15 cellular contexts compared by ENCODE assay signal in the genomic region with DNA sequence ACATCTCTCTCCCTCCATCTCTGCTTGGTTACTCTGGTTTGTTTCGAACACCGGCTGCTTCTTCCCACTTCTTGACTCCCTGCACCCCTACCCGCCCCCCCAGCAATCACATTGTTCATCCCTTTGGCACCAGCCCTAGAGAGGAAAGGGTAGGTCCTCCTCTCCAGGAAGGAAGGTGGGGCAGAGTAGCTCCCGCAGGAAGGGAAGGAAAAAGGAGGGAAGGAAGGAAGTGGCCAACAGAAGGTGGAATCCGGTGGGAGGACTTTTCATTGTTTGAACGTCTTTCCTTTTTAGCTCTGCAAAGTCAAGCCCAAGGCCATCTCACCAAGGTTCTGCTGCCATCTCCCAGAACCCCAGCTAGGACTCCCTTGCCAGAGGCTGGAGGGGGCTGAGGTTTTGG. TPM values are rescaled to one million over a fixed set of nuclear protein-coding genes. Genes with fewer than 3 reads are reported as not detected.
DNase-seq lines count a peak whose midpoint lies in the region; ATAC-seq and TF ChIP-seq lines count a peak whose summit lies in the region.
"Had no signal": no experiment of that assay in that cellular context is flagged by ENCODE, and none has a peak within 500 bp of the region (broad histone marks: within the 10 kb centered on the region; RNA-seq: fewer than 3 reads in every experiment).

No MANE protein-coding gene starts in this region.

- H3K36me3 ChIP-seq in liver (ENCODE audit: control insufficient read depth in 4 of 4, insufficient read depth in 3 of 4, low read depth in 1 of 4, low read length in 3 of 4) (no peaks in the 10 kb centered on the region), right lobe of liver (no peaks in the 10 kb centered on the region), uterus (no peaks in the 10 kb centered on the region)
- H3K36me3 ChIP-seq: vagina had no signal

- TF ChIP-seq CTCF in liver (IDR thresholded peaks at IDR 0.05; ENCODE audit: low read depth, low read length, missing input control): no peak
- TF ChIP-seq CTCF in right lobe of liver (IDR thresholded peaks at IDR 0.05): no peak
- TF ChIP-seq CTCF in mesothelial cell of epicardium (IDR thresholded peaks at IDR 0.05; ENCODE audit: unreplicated experiment): no peak
- TF ChIP-seq CTCF in uterus (IDR thresholded peaks at IDR 0.05): no peak

- TF ChIP-seq POLR2A in right lobe of liver (IDR thresholded peaks at IDR 0.05): no peak
- no peak for TF ChIP-seq POLR2A in uterus (IDR thresholded peaks at IDR 0.05)

- H3K9me3 ChIP-seq in liver (ENCODE audit: control insufficient read depth in 4 of 4, low read length in 3 of 4): no peaks in the 10 kb centered on the region
- H3K9me3 ChIP-seq in right lobe of liver: no peaks in the 10 kb centered on the region
- no peaks in the 10 kb centered on the region for H3K9me3 ChIP-seq in uterus
- H3K9me3 ChIP-seq: vagina had no signal

- H3K9me3 Mint-ChIP-seq in activated naive CD8-positive, alpha-beta T cell treated with anti-CD3 and anti-CD28 coated beads, Interleukin-2, amount 10 ng/mL, durations not matched to agents 7 days and 5 days: no peaks in the 10 kb centered on the region
- no peaks in the 10 kb centered on the region for H3K9me3 Mint-ChIP-seq in mesothelial cell of epicardium

- H3K27ac Mint-ChIP-seq in activated naive CD8-positive, alpha-beta T cell treated with anti-CD3 and anti-CD28 coated beads, Interleukin-2, amount 10 ng/mL, durations not matched to agents 7 days and 5 days: no peak overlapping the region
- H3K27ac Mint-ChIP-seq in mesothelial cell of epicardium: no peak overlapping the region

- intact Hi-C loops in right lobe of liver (cut with DNase I): no loop called here
- intact Hi-C loops in uterus (cut with DNase I; ENCODE audit: low total_unique reads): no loop called here

- no peak overlapping the region for H3K9ac ChIP-seq in liver (ENCODE audit: low read depth in 1 of 2, low read length in 2 of 2)

- H3K27me3 Mint-ChIP-seq in activated naive CD8-positive, alpha-beta T cell treated with anti-CD3 and anti-CD28 coated beads, Interleukin-2, amount 10 ng/mL, durations not matched to agents 7 days and 5 days: peaks cover 34% of the 10 kb centered on the region
- H3K27me3 Mint-ChIP-seq in mesothelial cell of epicardium (ENCODE audit: low read depth): no peaks in the 10 kb centered on the region

- 70% methylated on average over 6 of the region's 6 CpGs for WGBS in liver
- 53% methylated on average over 4 of the region's 6 CpGs for WGBS in right lobe of liver (ENCODE audit: insufficient coverage, low coverage, low lambda C conversion rate, missing lambda C conversion rate)

- H3K27ac ChIP-seq in liver (ENCODE audit: low read depth in 1 of 2, low read length in 2 of 2) (no peak overlapping the region), right lobe of liver (no peak overlapping the region), uterus (peak overlapping the region; percentile 91 to 98)
- H3K27ac ChIP-seq: KMS-11 had no signal

- no peak for ATAC-seq in right lobe of liver
- ATAC-seq in activated naive CD8-positive, alpha-beta T cell treated with anti-CD3 and anti-CD28 coated beads, Interleukin-2, amount 10 ng/mL, durations not matched to agents 7 days and 5 days (ENCODE audit: low read depth): no peak
- ATAC-seq in HG03025 (IDR thresholded peaks at IDR 0.05; ENCODE audit: low FRiP score, unreplicated experiment): no peak

- no peaks in the 10 kb centered on the region for H3K36me3 Mint-ChIP-seq in activated naive CD8-positive, alpha-beta T cell treated with anti-CD3 and anti-CD28 coated beads, Interleukin-2, amount 10 ng/mL, durations not matched to agents 7 days and 5 days
- H3K36me3 Mint-ChIP-seq in mesothelial cell of epicardium: no peaks in the 10 kb centered on the region

- H3K27me3 ChIP-seq in liver (ENCODE audit: control insufficient read depth in 4 of 4, insufficient read depth in 4 of 4, low read length in 3 of 4) (no peaks in the 10 kb centered on the region), right lobe of liver (no peaks in the 10 kb centered on the region), uterus (no peaks in the 10 kb centered on the region)
- H3K27me3 ChIP-seq: vagina had no signal

- DNase-seq in right lobe of liver: no peak
- DNase-seq in activated naive CD8-positive, alpha-beta T cell treated with anti-CD3 and anti-CD28 coated beads, Interleukin-2, amount 10 ng/mL, durations not matched to agents 7 days and 5 days: no peak
- DNase-seq in mesothelial cell of epicardium (ENCODE audit: low spot score in 2 of 2, unreplicated experiment in 2 of 2): no peak
- DNase-seq in uterus: no peak
- DNase-seq in stimulated activated CD4-positive, alpha-beta T cell treated with anti-CD3 and anti-CD28 coated beads, Interleukin-1b, Interleukin-23, amount 100 ng/mL, for 48 hours: no peak
- no peak for DNase-seq in kidney tubule cell (ENCODE audit: low spot score)
- DNase-seq: activated gamma-delta T cell, erythroblast, NCI-H1436, NCI-H446 had no signal

- peak overlapping the region; percentile 85 for H3K4me3 Mint-ChIP-seq in activated naive CD8-positive, alpha-beta T cell treated with anti-CD3 and anti-CD28 coated beads, Interleukin-2, amount 10 ng/mL, durations not matched to agents 7 days and 5 days
- peak overlapping the region; percentile 67 for H3K4me3 Mint-ChIP-seq in mesothelial cell of epicardium

- peaks cover 48% of the 10 kb centered on the region for H3K4me1 Mint-ChIP-seq in activated naive CD8-positive, alpha-beta T cell treated with anti-CD3 and anti-CD28 coated beads, Interleukin-2, amount 10 ng/mL, durations not matched to agents 7 days and 5 days
- H3K4me1 Mint-ChIP-seq in mesothelial cell of epicardium: peaks cover 55% of the 10 kb centered on the region

- H3K4me1 ChIP-seq in liver (ENCODE audit: control insufficient read depth in 4 of 4, insufficient read depth in 4 of 4, low read length in 3 of 4) (peaks cover 3 to 25% (median 14%) of the 10 kb centered on the region in 4 donors), right lobe of liver (peaks cover 0 to 15% (median 6%) of the 10 kb centered on the region in 4 donors), uterus (no peaks in the 10 kb centered on the region)

- TF ChIP-seq RAD21 in liver (IDR thresholded peaks at IDR 0.05): no peak

- POLR2A ChIA-PET in activated naive CD8-positive, alpha-beta T cell treated with anti-CD3 and anti-CD28 coated beads, Interleukin-2, amount 10 ng/mL, durations not matched to agents 7 days and 5 days (lab: Charles Lee): interaction anchor here (1.4 to 12.2 kb wide), 5 partner anchors 9 to 28 kb away, joined by 7 to 244 read pairs (median 11); partner anchors contain the start of gene IER5

- no peak overlapping the region for H3K4me3 ChIP-seq in liver (ENCODE audit: low read depth in 1 of 3, low read length in 3 of 3)
- no peak overlapping the region for H3K4me3 ChIP-seq in right lobe of liver
- no peak overlapping the region for H3K4me3 ChIP-seq in uterus
- H3K4me3 ChIP-seq: lung had no signal

TF ChIP-seq in liver, 16 proteins besides CTCF, POLR2A, EP300 and RAD21:
- TF ChIP-seq RXRA (IDR thresholded peaks at IDR 0.05): no peak
- TF ChIP-seq EGR1 (IDR thresholded peaks at IDR 0.05; ENCODE audit: low read depth in 2 of 2): no peak
- no peak for TF ChIP-seq ATF3 (IDR thresholded peaks at IDR 0.05)
- peak; percentile 58 for TF ChIP-seq NR2F2 (IDR thresholded peaks at IDR 0.05)
- TF ChIP-seq FOXA2 (IDR thresholded peaks at IDR 0.05): no peak
- no peak for TF ChIP-seq TAF1 (conservative IDR thresholded peaks at IDR 0.05)
- TF ChIP-seq YY1 (IDR thresholded peaks at IDR 0.05): no peak

RNA-seq across cellular contexts. Expression of gene IER5, which starts 18.0 kb away (rescaled TPM):
- total RNA-seq in liver (1 to 10 TPM; 2.9 to 8.4 TPM), right lobe of liver (1 to 10 TPM; 2.0 to 6.2 (median 3.4) TPM), mesothelial cell of epicardium (12.9 to 14.1 TPM (median 13.4 TPM) in 3 replicates), uterus (10 to 100 TPM; 19.4 to 34.8 (median 24.2) TPM)
- 1 to 10 TPM in 1 of 2 donors, under 1 TPM in 1; 0.56 to 1.9 TPM for polyA plus RNA-seq in liver
- 10 to 100 TPM; 36.6 to 36.8 TPM for total RNA-seq in activated naive CD8-positive, alpha-beta T cell treated with anti-CD3 and anti-CD28 coated beads, Interleukin-2, amount 10 ng/mL, durations not matched to agents 7 days and 5 days

Comparison
In these comparisons a context has a peak if more than half of its experiments do, and no peak if none do; other contexts are left out.
1. H3K27ac ChIP-seq: peak in uterus (2 of 2); none in liver (0 of 2) and right lobe of liver (0 of 3).